2 cellular contexts compared by ENCODE assay signal in the genomic region with DNA sequence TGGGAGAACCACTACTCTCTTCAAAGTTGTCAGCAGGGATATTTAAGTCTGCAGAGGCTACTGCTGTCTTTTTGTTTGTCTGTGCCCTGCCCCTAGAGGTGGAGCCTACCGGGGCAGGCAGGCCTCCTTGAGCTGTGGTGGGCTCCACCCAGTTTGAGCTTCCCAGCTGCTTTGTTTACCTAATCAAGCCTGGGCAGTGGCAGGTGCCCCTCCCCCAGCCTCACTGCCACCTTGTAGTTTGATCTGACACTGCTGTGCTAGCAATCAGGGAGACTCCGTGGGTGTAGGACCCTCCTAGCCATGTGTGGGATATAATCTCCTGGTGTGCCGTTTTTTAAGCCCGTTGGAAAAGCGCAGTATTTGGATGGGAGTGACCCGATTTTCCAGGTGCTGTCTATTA. TPM values are rescaled to one million over a fixed set of nuclear protein-coding genes. Genes with fewer than 3 reads are reported as not detected.
"Had no signal": no experiment of that assay in that cellular context is flagged by ENCODE, and none has a peak within 500 bp of the region (broad histone marks: within the 10 kb centered on the region; RNA-seq: fewer than 3 reads in every experiment).

No MANE protein-coding gene starts in this region.

RNA-seq across cellular contexts. Expression of a gene that starts 47.3 kb away (rescaled TPM):
- total RNA-seq: GM23248, HFFc6 had no signal
